28 cellular contexts compared by ENCODE assay signal in the genomic region with DNA sequence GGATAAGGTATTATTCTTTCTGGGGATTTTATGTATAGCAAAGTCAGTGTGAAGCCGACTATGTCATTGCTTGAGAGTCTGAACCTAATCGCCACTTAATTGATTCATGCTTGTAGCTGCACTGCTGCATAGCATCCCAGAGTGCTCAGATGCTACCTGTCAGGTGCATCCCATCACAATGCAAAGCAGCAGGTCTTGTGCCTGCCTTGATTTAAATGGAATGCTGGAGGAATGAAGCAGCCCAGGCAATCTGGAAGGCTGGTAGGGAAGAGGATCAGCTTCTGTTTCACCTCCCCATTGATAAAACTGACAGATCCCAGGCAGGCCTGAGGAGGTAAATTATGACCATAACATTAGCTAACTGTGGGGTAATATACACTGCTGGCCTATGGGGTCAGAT.
"Had no signal": no experiment of that assay in that cellular context is flagged by ENCODE, and none has a peak within 500 bp of the region (broad histone marks: within the 10 kb centered on the region; RNA-seq: fewer than 3 reads in every experiment).

No MANE protein-coding gene starts in this region.

- H3K27me3 Mint-ChIP-seq: activated naive CD8-positive, alpha-beta T cell had no signal

- FAIRE-seq: keratinocyte had no signal

- H3K36me3 Mint-ChIP-seq: activated naive CD8-positive, alpha-beta T cell; naive thymus-derived CD8-positive, alpha-beta T cell had no signal

- H3K27ac ChIP-seq: adrenal gland, ascending aorta, brain microvascular endothelial cell, hepatocyte, lower lobe of right lung, neutrophil, ovary, psoas muscle, right atrium auricular region, spleen, testis, upper lobe of left lung had no signal

- H2AFZ ChIP-seq: hepatocyte had no signal

- H3K4me1 Mint-ChIP-seq: naive thymus-derived CD8-positive, alpha-beta T cell had no signal

- H3K9me3 Mint-ChIP-seq: activated T-cell treated with anti-CD3 and anti-CD28 coated beads, Interleukin-2, amount 50 U/mL, for 4 hours; activated T-helper 2 cell treated with anti-CD3 and anti-CD28 coated beads, Interferon-gamma antibody, Interleukin-2, Interleukin-4, amounts not matched to agents 10 μg/mL and 5 μg/mL and 100 μg/mL, durations not matched to agents 14 hours and 24 hours and 36 hours; naive thymus-derived CD8-positive, alpha-beta T cell had no signal

- H3K27me3 ChIP-seq: adrenal gland, ascending aorta, brain microvascular endothelial cell, hepatocyte, neutrophil, ovary, right atrium auricular region, spleen, testis, upper lobe of left lung had no signal

- ATAC-seq: activated T-cell treated with anti-CD3 and anti-CD28 coated beads, Interleukin-2, amount 50 U/mL, for 4 hours; esophagus mucosa; left lobe of liver; lower lobe of right lung; naive thymus-derived CD8-positive, alpha-beta T cell; psoas muscle had no signal

- H3K36me3 ChIP-seq: adrenal gland, ascending aorta, brain microvascular endothelial cell, lower lobe of right lung, neutrophil, ovary, right atrium auricular region, spleen, upper lobe of left lung had no signal

- H3K9me3 ChIP-seq: adrenal gland, ascending aorta, lower lobe of right lung, neutrophil, ovary, psoas muscle, right atrium auricular region, spleen, testis, upper lobe of left lung had no signal

- H3K4me1 ChIP-seq: ascending aorta, lower lobe of right lung, psoas muscle, right atrium auricular region, testis had no signal

- H3K4me3 ChIP-seq: ascending aorta, hepatocyte, lower lobe of right lung, ovary, psoas muscle, right atrium auricular region, spleen, testis, upper lobe of left lung had no signal

- H3K4me3 Mint-ChIP-seq: activated naive CD8-positive, alpha-beta T cell; activated T-cell treated with anti-CD3 and anti-CD28 coated beads, Interleukin-2, amount 50 U/mL, for 4 hours; naive thymus-derived CD8-positive, alpha-beta T cell had no signal

- H3K27ac Mint-ChIP-seq: activated naive CD8-positive, alpha-beta T cell; activated T-helper 2 cell treated with anti-CD3 and anti-CD28 coated beads, Interferon-gamma antibody, Interleukin-2, Interleukin-4, amounts not matched to agents 10 μg/mL and 5 μg/mL and 100 μg/mL, durations not matched to agents 14 hours and 24 hours and 36 hours had no signal

- DNase-seq: activated CD8-positive, alpha-beta memory T cell treated with anti-CD3 and anti-CD28 coated beads, Interleukin-2, amount 50 U/mL, for 48 hours; activated naive CD4-positive, alpha-beta T cell; activated T-cell treated with anti-CD3 and anti-CD28 coated beads, Interleukin-2, amount 50 U/mL, for 4 hours; adrenal gland; brain microvascular endothelial cell; caudate nucleus; dermis blood vessel endothelial cell; effector CD8-positive, alpha-beta T cell; foreskin melanocyte; lower lobe of right lung; naive thymus-derived CD8-positive, alpha-beta T cell; ovary; psoas muscle; spleen; stimulated activated CD4-positive, alpha-beta T cell treated with anti-CD3 and anti-CD28 coated beads, Interleukin-4, amount 100 ng/mL, for 1 hour; stimulated activated naive CD4-positive, alpha-beta T cell; T-helper 9 cell; testis; upper lobe of left lung had no signal

- H3K79me2 ChIP-seq: hepatocyte had no signal

- H3K4me2 ChIP-seq: hepatocyte had no signal
